ENCODE assay signal across 1 cellular context in genomic region chr15:40382580-40383456, GRCh38.
TF ChIP-seq lines count a peak whose summit lies in the region.

Gene KNSTRN, plus strand, starts transcription at chr15:40382721. Its CDS starts 115 bp downstream, at chr15:40382836.

TF ChIP-seq in GM23338, 12 proteins besides CTCF, POLR2A, EP300 and RAD21:
- TF ChIP-seq REST (IDR thresholded peaks at IDR 0.05; ENCODE audit: unreplicated experiment) = peak; percentile 5
- TF ChIP-seq CREB1 (CRISPR knock-in tag; IDR thresholded peaks at IDR 0.05; ENCODE audit: low read depth) = peak; percentile 49
- peak; percentile 89 for TF ChIP-seq ETS1 (IDR thresholded peaks at IDR 0.05)
- TF ChIP-seq POLR2AphosphoS5 (IDR thresholded peaks at IDR 0.05; ENCODE audit: low read depth) = peak; percentile 88
- TF ChIP-seq ZNF331 (CRISPR knock-in tag; IDR thresholded peaks at IDR 0.05; ENCODE audit: low read depth) = no peak
